In genomic region chr7:28840515-28841125, GRCh38 we compare ENCODE assay signal across 9 cellular contexts.
DNase-seq lines count a peak whose midpoint lies in the region; ATAC-seq and TF ChIP-seq lines count a peak whose summit lies in the region.
"Had no signal": no experiment of that assay in that cellular context is flagged by ENCODE, and none has a peak within 500 bp of the region (broad histone marks: within the 10 kb centered on the region; RNA-seq: fewer than 3 reads in every experiment).

No MANE protein-coding gene starts in this region.

- H3K79me2 ChIP-seq in PC-3 (ENCODE audit: low read length): no peaks in the 10 kb centered on the region

- CTCF ChIA-PET in PC-3 (lab: Charles Lee): no interaction called here
- CTCF ChIA-PET in activated naive CD4-positive, alpha-beta T cell treated with anti-CD3 and anti-CD28 coated beads, Interleukin-2, amount 10 ng/mL, durations not matched to agents 7 days and 5 days (lab: Charles Lee): no interaction called here

- no peak overlapping the region for H3K4me2 ChIP-seq in PC-3 (ENCODE audit: low read length)

- H3K4me1 Mint-ChIP-seq in activated naive CD4-positive, alpha-beta T cell treated with anti-CD3 and anti-CD28 coated beads, Interleukin-2, amount 10 ng/mL, durations not matched to agents 7 days and 5 days: no peaks in the 10 kb centered on the region
- H3K4me1 Mint-ChIP-seq in effector memory CD8-positive, alpha-beta T cell (ENCODE audit: low read depth in 2 of 2): no peaks in the 10 kb centered on the region

- no peaks in the 10 kb centered on the region for H3K9me2 ChIP-seq in PC-3 (replicated peaks; ENCODE audit: low read length)

- DNase-seq in H7 (peak; percentile 67), PC-3 (peak; percentile 18), foreskin fibroblast (peak in 1 of 2 donors; percentile 37)
- no peak for DNase-seq in activated naive CD4-positive, alpha-beta T cell treated with anti-CD3 and anti-CD28 coated beads, Interleukin-2, amount 10 ng/mL, durations not matched to agents 7 days and 5 days
- no peak for DNase-seq in effector memory CD8-positive, alpha-beta T cell
- DNase-seq: activated CD4-positive, alpha-beta T cell treated with anti-CD3 and anti-CD28 coated beads for 4 hours had no signal

- H3K36me3 ChIP-seq in H7 (replicated peaks; ENCODE audit: control insufficient read depth, insufficient read depth, low read length) (no peaks in the 10 kb centered on the region), PC-3 (ENCODE audit: low read depth, low read length) (no peaks in the 10 kb centered on the region)

- BruUV-seq in PC-3 (replicated peaks; lab: Mats Ljungman, UMichigan): no TSS peak

- peak; percentile 73 for TF ChIP-seq CTCF in 22Rv1 (IDR thresholded peaks at IDR 0.05)
- TF ChIP-seq CTCF in PC-3 (conservative IDR thresholded peaks at IDR 0.05; ENCODE audit: low read depth, low read length): peak; percentile 64
- peak; percentile 44 for TF ChIP-seq CTCF in foreskin fibroblast (IDR thresholded peaks at IDR 0.05; ENCODE audit: low read depth, low read length)

- H3K36me3 Mint-ChIP-seq in activated naive CD4-positive, alpha-beta T cell treated with anti-CD3 and anti-CD28 coated beads, Interleukin-2, amount 10 ng/mL, durations not matched to agents 7 days and 5 days: no peaks in the 10 kb centered on the region
- H3K36me3 Mint-ChIP-seq in effector memory CD8-positive, alpha-beta T cell (ENCODE audit: insufficient read depth): no peaks in the 10 kb centered on the region

- ATAC-seq in PC-3 (peak; percentile 37; the same call in 1 of the 2 replicates), GM21825 (IDR thresholded peaks at IDR 0.05; ENCODE audit: unreplicated experiment) (no peak), HG02973 (IDR thresholded peaks at IDR 0.05; ENCODE audit: unreplicated experiment) (no peak)
- no peak for ATAC-seq in effector memory CD8-positive, alpha-beta T cell (replicated peaks)

- H4K20me1 ChIP-seq in PC-3 (ENCODE audit: low read length): no peaks in the 10 kb centered on the region

- H3K4me3 ChIP-seq in H7 (ENCODE audit: insufficient read depth, low read depth, low read length): no peak overlapping the region
- no peak overlapping the region for H3K4me3 ChIP-seq in PC-3 (ENCODE audit: low read length)
- no peak overlapping the region for H3K4me3 ChIP-seq in foreskin fibroblast (ENCODE audit: low read depth in 1 of 2, low read length in 2 of 2)

- POLR2A ChIA-PET in PC-3 (lab: Charles Lee; ENCODE audit: unreplicated experiment): no interaction called here

- H3K9me3 Mint-ChIP-seq in activated naive CD4-positive, alpha-beta T cell treated with anti-CD3 and anti-CD28 coated beads, Interleukin-2, amount 10 ng/mL, durations not matched to agents 7 days and 5 days: no peaks in the 10 kb centered on the region
- no peaks in the 10 kb centered on the region for H3K9me3 Mint-ChIP-seq in effector memory CD8-positive, alpha-beta T cell

- H3K27me3 ChIP-seq in H7 (ENCODE audit: control insufficient read depth, insufficient read depth, low read length): no peaks in the 10 kb centered on the region
- no peaks in the 10 kb centered on the region for H3K27me3 ChIP-seq in PC-3 (ENCODE audit: low read length)

- no peak overlapping the region for H2AFZ ChIP-seq in PC-3 (ENCODE audit: low read length)

- H3F3A ChIP-seq in PC-3 (ENCODE audit: low read length, unreplicated experiment): no peaks in the 10 kb centered on the region

- intact Hi-C loops in PC-3 (cut with micrococcal nuclease): no loop called here

- H3K4me3 Mint-ChIP-seq in activated naive CD4-positive, alpha-beta T cell treated with anti-CD3 and anti-CD28 coated beads, Interleukin-2, amount 10 ng/mL, durations not matched to agents 7 days and 5 days: no peak overlapping the region
- no peak overlapping the region for H3K4me3 Mint-ChIP-seq in effector memory CD8-positive, alpha-beta T cell

- H3K27ac ChIP-seq in 22Rv1 (no peak overlapping the region), PC-3 (ENCODE audit: low read length) (no peak overlapping the region)

- no peak overlapping the region for H3K27ac Mint-ChIP-seq in activated naive CD4-positive, alpha-beta T cell treated with anti-CD3 and anti-CD28 coated beads, Interleukin-2, amount 10 ng/mL, durations not matched to agents 7 days and 5 days
- no peak overlapping the region for H3K27ac Mint-ChIP-seq in effector memory CD8-positive, alpha-beta T cell

- H3K4me1 ChIP-seq in PC-3 (ENCODE audit: insufficient read depth, low read length): peaks cover 5% of the 10 kb centered on the region

- H3K27me3 Mint-ChIP-seq in activated naive CD4-positive, alpha-beta T cell treated with anti-CD3 and anti-CD28 coated beads, Interleukin-2, amount 10 ng/mL, durations not matched to agents 7 days and 5 days: peaks cover 4% of the 10 kb centered on the region
- peaks cover 31% of the 10 kb centered on the region in 2 donors for H3K27me3 Mint-ChIP-seq in effector memory CD8-positive, alpha-beta T cell

- H3K9ac ChIP-seq in PC-3 (ENCODE audit: low read length): no peak overlapping the region

- no peaks in the 10 kb centered on the region for H3K9me3 ChIP-seq in PC-3 (ENCODE audit: low read length)

Comparison
In these comparisons a context has a peak if more than half of its experiments do, and no peak if none do; other contexts are left out.
1. DNase-seq: peak in H7 (single experiment) and PC-3 (single experiment); none in activated naive CD4-positive, alpha-beta T cell treated with anti-CD3 and anti-CD28 coated beads, Interleukin-2, amount 10 ng/mL, durations not matched to agents 7 days and 5 days (single experiment) and effector memory CD8-positive, alpha-beta T cell (0 of 3).
2. Peak in every context shown above with its lines, with median percentiles within 50 percentile points of each other: CTCF ChIP-seq.